ENCODE assay signal across 29 cellular contexts in genomic region chr10:24965051-24965450, GRCh38. TPM values are rescaled to one million over a fixed set of nuclear protein-coding genes. Genes with fewer than 3 reads are reported as not detected.
DNase-seq lines count a peak whose midpoint lies in the region; ATAC-seq, FAIRE-seq and TF ChIP-seq lines count a peak whose summit lies in the region.
"Had no signal": no experiment of that assay in that cellular context is flagged by ENCODE, and none has a peak within 500 bp of the region (broad histone marks: within the 10 kb centered on the region; RNA-seq: fewer than 3 reads in every experiment).

No MANE protein-coding gene starts in this region.

- WGBS in right cardiac atrium, result 77% methylated on average over 3 of the region's 3 CpGs
- WGBS in esophagus muscularis mucosa, result 91% methylated on average over 3 of the region's 3 CpGs

- H3K4me1 ChIP-seq in right cardiac atrium (ENCODE audit: control insufficient read depth, insufficient read depth, low read length), result peaks cover 2% of the 10 kb centered on the region
- H3K4me1 ChIP-seq in esophagus muscularis mucosa, result no peaks in the 10 kb centered on the region
- H3K4me1 ChIP-seq: BE2C, BLaER1 had no signal

- H3K27me3 ChIP-seq in right cardiac atrium (ENCODE audit: control insufficient read depth, insufficient read depth) (no peaks in the 10 kb centered on the region), esophagus muscularis mucosa (no peaks in the 10 kb centered on the region)
- H3K27me3 ChIP-seq: BE2C, BLaER1 had no signal

- H3K4me3 ChIP-seq in right cardiac atrium (ENCODE audit: low read length) (no peak overlapping the region), esophagus muscularis mucosa (no peak overlapping the region)
- H3K4me3 ChIP-seq: BLaER1, GM12878 had no signal

- H3K9me3 Mint-ChIP-seq in brain, result no peaks in the 10 kb centered on the region
- no peaks in the 10 kb centered on the region for H3K9me3 Mint-ChIP-seq in activated T-cell treated with anti-CD3 and anti-CD28 coated beads, Interleukin-2, amount 50 U/mL, for 4 hours
- H3K9me3 Mint-ChIP-seq: CD4-positive, alpha-beta memory T cell; CD8-positive, alpha-beta memory T cell had no signal

- FAIRE-seq in H54 (lab: Jason Lieb, UNC), result no peak
- FAIRE-seq: A204.1, GM12878, GM12892, GM18507 had no signal

- peaks cover 29% of the 10 kb centered on the region for H3K4me1 Mint-ChIP-seq in brain
- peaks cover 3% of the 10 kb centered on the region for H3K4me1 Mint-ChIP-seq in activated T-cell treated with anti-CD3 and anti-CD28 coated beads, Interleukin-2, amount 50 U/mL, for 4 hours (ENCODE audit: low read depth)
- H3K4me1 Mint-ChIP-seq: CD14-positive monocyte had no signal

- peak overlapping the region in 4 of 5 experiments; percentile 5 to 74 (median 26) for H3K27ac Mint-ChIP-seq in brain
- H3K27ac Mint-ChIP-seq: CD14-positive monocyte had no signal

- DNase-seq in Right ventricle myocardium inferior (ENCODE audit: missing footprints) (no peak), right cardiac atrium (no peak), esophagus muscularis mucosa (ENCODE audit: extremely low spot score) (peak; percentile 21), H54 (ENCODE audit: insufficient read length, low spot score) (no peak)
- DNase-seq in activated T-cell treated with anti-CD3 and anti-CD28 coated beads, Interleukin-2, amount 50 U/mL, for 4 hours, result no peak
- DNase-seq: 8988T; ACHN; BE2C; C1 segment of cervical spinal cord; CD4-positive, alpha-beta memory T cell; CD4-positive, CD25-positive, alpha-beta regulatory T cell; CD8-positive, alpha-beta memory T cell; COR-L47; DMS 273 treated with DMSO at 0.1 percent for 48 hours; DMS153; DMS53; DMS79; DND-41; EL; GDM1 had no signal

- intact Hi-C loops in Right ventricle myocardium inferior (cut with DNase I) (no loop called here), right cardiac atrium (cut with DNase I) (no loop called here), esophagus muscularis mucosa (cut with DNase I) (no loop called here)

- H3K27ac ChIP-seq in right cardiac atrium (ENCODE audit: low read length), result no peak overlapping the region
- H3K27ac ChIP-seq in esophagus muscularis mucosa (replicated peaks in 1 of 4), result no peak overlapping the region
- H3K27ac ChIP-seq: BLaER1 had no signal

- ATAC-seq in Right ventricle myocardium inferior (peak; percentile 32), right cardiac atrium (no peak)
- ATAC-seq in activated T-cell treated with anti-CD3 and anti-CD28 coated beads, Interleukin-2, amount 50 U/mL, for 4 hours, result no peak
- ATAC-seq: GM12878 had no signal

- TF ChIP-seq CTCF in brain (conservative IDR thresholded peaks at IDR 0.05) (no peak), esophagus muscularis mucosa (IDR thresholded peaks at IDR 0.05) (no peak)

- TF ChIP-seq POLR2A in esophagus muscularis mucosa (IDR thresholded peaks at IDR 0.05; ENCODE audit: low read depth) (no peak), H54 (IDR thresholded peaks at IDR 0.05; ENCODE audit: low read depth, low read length) (no peak)

- no peaks in the 10 kb centered on the region for H3K27me3 Mint-ChIP-seq in brain
- no peaks in the 10 kb centered on the region for H3K27me3 Mint-ChIP-seq in activated T-cell treated with anti-CD3 and anti-CD28 coated beads, Interleukin-2, amount 50 U/mL, for 4 hours (ENCODE audit: low read depth)
- H3K27me3 Mint-ChIP-seq: CD4-positive, alpha-beta memory T cell; CD8-positive, alpha-beta memory T cell had no signal

- no peak overlapping the region for H3K4me3 Mint-ChIP-seq in brain
- no peak overlapping the region for H3K4me3 Mint-ChIP-seq in activated T-cell treated with anti-CD3 and anti-CD28 coated beads, Interleukin-2, amount 50 U/mL, for 4 hours
- H3K4me3 Mint-ChIP-seq: CD14-positive monocyte; CD4-positive, alpha-beta memory T cell; CD4-positive, CD25-positive, alpha-beta regulatory T cell; CD8-positive, alpha-beta memory T cell had no signal

- H3K36me3 ChIP-seq in esophagus muscularis mucosa, result no peaks in the 10 kb centered on the region
- H3K36me3 ChIP-seq: BE2C, BLaER1 had no signal

- H3K36me3 Mint-ChIP-seq in brain, result no peaks in the 10 kb centered on the region
- H3K36me3 Mint-ChIP-seq in activated T-cell treated with anti-CD3 and anti-CD28 coated beads, Interleukin-2, amount 50 U/mL, for 4 hours (ENCODE audit: insufficient read depth), result no peaks in the 10 kb centered on the region
- H3K36me3 Mint-ChIP-seq: CD14-positive monocyte; CD4-positive, alpha-beta memory T cell; CD4-positive, CD25-positive, alpha-beta regulatory T cell had no signal

- no peaks in the 10 kb centered on the region for H3K9me3 ChIP-seq in right cardiac atrium (ENCODE audit: control insufficient read depth, low read length)
- H3K9me3 ChIP-seq in esophagus muscularis mucosa, result no peaks in the 10 kb centered on the region
- H3K9me3 ChIP-seq: BE2C, BLaER1 had no signal

- no peak for TF ChIP-seq EP300 in esophagus muscularis mucosa (IDR thresholded peaks at IDR 0.05)

RNA-seq across cellular contexts. Expression of gene PRTFDC1, which starts 12.6 kb away (rescaled TPM):
- total RNA-seq in Right ventricle myocardium inferior (7.1 TPM), right cardiac atrium (10 to 100 TPM in 3 of 4 donors, 1 to 10 TPM in 1; 8.6 to 11.2 (median 10.6) TPM), esophagus muscularis mucosa (1 to 10 TPM; 3.0 to 8.3 (median 4.3) TPM)
- polyA plus RNA-seq in right cardiac atrium (7.6 TPM), brain (ENCODE audit: insufficient read depth, low read depth, low replicate concordance) (30.7 TPM)
- total RNA-seq in activated T-cell treated with anti-CD3 and anti-CD28 coated beads, Interleukin-2, amount 50 U/mL, for 4 hours, result under 1 TPM; 0.16 to 0.47 (median 0.46) TPM
- polyA plus RNA-seq: CD14-positive monocyte had no signal

RNA-seq across cellular contexts. Expression of gene ENKUR, which starts 50.9 kb away (rescaled TPM):
- total RNA-seq in Right ventricle myocardium inferior (not detected), right cardiac atrium (not detected), esophagus muscularis mucosa (under 1 TPM in 1 of 4 donors, not detected in 3; 0.17 TPM)
- polyA plus RNA-seq in right cardiac atrium (not detected), brain (ENCODE audit: insufficient read depth, low read depth, low replicate concordance) (1.6 TPM)
- not detected for total RNA-seq in activated T-cell treated with anti-CD3 and anti-CD28 coated beads, Interleukin-2, amount 50 U/mL, for 4 hours
- total RNA-seq: CD4-positive, alpha-beta memory T cell; CD8-positive, alpha-beta memory T cell; Daoy; G401; GM12878 had no signal
- polyA plus RNA-seq: CD4-positive, alpha-beta memory T cell; CD8-positive, alpha-beta memory T cell had no signal

RNA-seq across cellular contexts. Expression of gene THNSL1, which starts 51.4 kb away (rescaled TPM):
- total RNA-seq in Right ventricle myocardium inferior, result 6.5 TPM
- 1 to 10 TPM; 1.9 to 4.6 (median 3.6) TPM for total RNA-seq in right cardiac atrium
- 3.1 TPM for polyA plus RNA-seq in right cardiac atrium
- polyA plus RNA-seq in brain (ENCODE audit: insufficient read depth, low read depth, low replicate concordance), result 5.3 TPM
- 1 to 10 TPM in 1 of 4 donors, under 1 TPM in 3; 0.65 to 1.1 (median 0.75) TPM for total RNA-seq in esophagus muscularis mucosa
- 1 to 10 TPM; 3.4 to 4.8 (median 4.0) TPM for total RNA-seq in activated T-cell treated with anti-CD3 and anti-CD28 coated beads, Interleukin-2, amount 50 U/mL, for 4 hours
